Comparison of ENCODE assay signal across 21 cellular contexts in genomic region chr6:161127071-161127740, GRCh38.
DNase-seq lines count a peak whose midpoint lies in the region; ATAC-seq and TF ChIP-seq lines count a peak whose summit lies in the region.
"Had no signal": no experiment of that assay in that cellular context is flagged by ENCODE, and none has a peak within 500 bp of the region (broad histone marks: within the 10 kb centered on the region; RNA-seq: fewer than 3 reads in every experiment).

No MANE protein-coding gene starts in this region.

- POLR2A ChIA-PET in PC-3 (lab: Charles Lee; ENCODE audit: unreplicated experiment) = no interaction called here

- peak overlapping the region; percentile 56 for H3K18ac ChIP-seq in trophoblast cell (ENCODE audit: low read length)

- peak overlapping the region; percentile 9 for H2BK120ac ChIP-seq in trophoblast cell (ENCODE audit: insufficient read depth, low read length, poor library complexity)

- peak overlapping the region; percentile 50 for H4K91ac ChIP-seq in trophoblast cell (ENCODE audit: low read depth, low read length)

- no peaks in the 10 kb centered on the region; the same call in none of the 2 replicates for H3K36me3 ChIP-seq in PC-3 (ENCODE audit: low read depth, low read length)
- H3K36me3 ChIP-seq in trophoblast cell (ENCODE audit: control insufficient read depth in 1 of 2, insufficient read depth in 2 of 2, low read length in 2 of 2) = peaks cover 7 to 9% of the 10 kb centered on the region in 2 experiments
- H3K36me3 ChIP-seq in thyroid gland = no peaks in the 10 kb centered on the region
- peaks cover 0 to 23% (median 5%) of the 10 kb centered on the region in 4 donors for H3K36me3 ChIP-seq in transverse colon

- H3K9ac ChIP-seq in PC-3 (ENCODE audit: low read length) (peak overlapping the region; percentile 78), trophoblast cell (ENCODE audit: low read length) (no peak overlapping the region)
- H3K9ac ChIP-seq: KMS-11 had no signal

- DNase-seq in activated T-cell treated with anti-CD3 and anti-CD28 coated beads, Interleukin-2, amount 50 U/mL, for 24 hours = no peak
- DNase-seq in activated T-cell treated with anti-CD3 and anti-CD28 coated beads for 4 hours = no peak
- DNase-seq in PC-3 = no peak
- peak in 1 of 2 donors; percentile 50 for DNase-seq in trophoblast cell
- DNase-seq in thyroid gland = no peak
- DNase-seq in transverse colon = no peak
- DNase-seq: BE2C; Caco-2; CD4-positive, CD25-positive, alpha-beta regulatory T cell; DMS153; H7; HFFc6; MV-4-11; NCI-H187; NCI-H2107; NCI-H510A; NCI-H748 treated with DMSO at 0.1 percent for 48 hours; NK-92 treated with Interleukin-12 subunit alpha and Interleukin-12 subunit beta, amount 100 ng/mL, for 24 hours; Right ventricle myocardium superior had no signal

- BruUV-seq in PC-3 (replicated peaks; lab: Mats Ljungman, UMichigan) = no TSS peak

- 0 out of 2 replicates have a peak, but pooled peaks cover 7% of the 10 kb centered on the region for H3K9me3 ChIP-seq in PC-3 (ENCODE audit: low read length)
- H3K9me3 ChIP-seq in trophoblast cell (ENCODE audit: insufficient read depth, low read depth, low read length) = peaks cover 7% of the 10 kb centered on the region
- no peaks in the 10 kb centered on the region for H3K9me3 ChIP-seq in thyroid gland
- peaks cover 11 to 19% of the 10 kb centered on the region in 2 donors for H3K9me3 ChIP-seq in transverse colon
- H3K9me3 ChIP-seq: BE2C had no signal

- H2BK12ac ChIP-seq in trophoblast cell (ENCODE audit: low read length) = no peak overlapping the region

- H3K9me2 ChIP-seq in PC-3 (replicated peaks; ENCODE audit: low read length) = no peaks in the 10 kb centered on the region

- peaks cover 19% of the 10 kb centered on the region for H3K4me1 ChIP-seq in PC-3 (ENCODE audit: insufficient read depth, low read length)
- peaks cover 8 to 9% of the 10 kb centered on the region in 2 experiments for H3K4me1 ChIP-seq in trophoblast cell (ENCODE audit: control insufficient read depth in 1 of 2, insufficient read depth in 2 of 2, low read length in 2 of 2)
- H3K4me1 ChIP-seq in thyroid gland = no peaks in the 10 kb centered on the region
- no peaks in the 10 kb centered on the region for H3K4me1 ChIP-seq in transverse colon
- H3K4me1 ChIP-seq: BE2C, Caco-2 had no signal

- H3K9me3 Mint-ChIP-seq in activated T-cell treated with anti-CD3 and anti-CD28 coated beads, Interleukin-2, amount 50 U/mL, for 24 hours = peaks cover 29% of the 10 kb centered on the region
- peaks cover 54% of the 10 kb centered on the region for H3K9me3 Mint-ChIP-seq in dendritic cell treated with granulocyte-macrophage colony-stimulating factor and Interleukin-4, amounts not matched to agents 40 ng/mL and 50 ng/mL, for 4 days

- H3K79me2 ChIP-seq in PC-3 (ENCODE audit: low read length) (no peaks in the 10 kb centered on the region), trophoblast cell (ENCODE audit: control insufficient read depth, insufficient read depth, low read length, poor library complexity) (no peaks in the 10 kb centered on the region)

- no peak overlapping the region for H3K4me2 ChIP-seq in PC-3 (ENCODE audit: low read length)
- H3K4me2 ChIP-seq in trophoblast cell (ENCODE audit: low read length) = no peak overlapping the region
- H3K4me2 ChIP-seq: KMS-11 had no signal

- H3K4me3 ChIP-seq in PC-3 (ENCODE audit: low read length) (no peak overlapping the region), trophoblast cell (ENCODE audit: low read depth, low read length) (no peak overlapping the region), thyroid gland (replicated peaks in 1 of 3) (no peak overlapping the region), transverse colon (no peak overlapping the region)

- H3K4me1 Mint-ChIP-seq in activated T-cell treated with anti-CD3 and anti-CD28 coated beads, Interleukin-2, amount 50 U/mL, for 24 hours (ENCODE audit: low read depth) = peaks cover 35% of the 10 kb centered on the region
- peaks cover 37% of the 10 kb centered on the region for H3K4me1 Mint-ChIP-seq in dendritic cell treated with granulocyte-macrophage colony-stimulating factor and Interleukin-4, amounts not matched to agents 40 ng/mL and 50 ng/mL, for 4 days (ENCODE audit: low read depth)

- H2BK5ac ChIP-seq in trophoblast cell (ENCODE audit: low read depth, low read length, poor library complexity) = peak overlapping the region; percentile 34

- H3K27ac Mint-ChIP-seq in activated T-cell treated with anti-CD3 and anti-CD28 coated beads, Interleukin-2, amount 50 U/mL, for 24 hours = peak overlapping the region; percentile 16
- peak overlapping the region; percentile 42 for H3K27ac Mint-ChIP-seq in dendritic cell treated with granulocyte-macrophage colony-stimulating factor and Interleukin-4, amounts not matched to agents 40 ng/mL and 50 ng/mL, for 4 days

- no peak overlapping the region for H4K8ac ChIP-seq in trophoblast cell (ENCODE audit: low read depth, low read length)

- no peaks in the 10 kb centered on the region for H3K27me3 Mint-ChIP-seq in activated T-cell treated with anti-CD3 and anti-CD28 coated beads, Interleukin-2, amount 50 U/mL, for 24 hours
- H3K27me3 Mint-ChIP-seq in dendritic cell treated with granulocyte-macrophage colony-stimulating factor and Interleukin-4, amounts not matched to agents 40 ng/mL and 50 ng/mL, for 4 days = no peaks in the 10 kb centered on the region
- H3K27me3 Mint-ChIP-seq: CD4-positive, CD25-positive, alpha-beta regulatory T cell had no signal

- H2AK5ac ChIP-seq in trophoblast cell (ENCODE audit: low read length) = no peak overlapping the region

- H3K14ac ChIP-seq in trophoblast cell (ENCODE audit: low read length) = no peak overlapping the region

- TF ChIP-seq POLR2A in thyroid gland (IDR thresholded peaks at IDR 0.05) = no peak
- TF ChIP-seq POLR2A in transverse colon (IDR thresholded peaks at IDR 0.05) = no peak

- no peak overlapping the region for H3K4me3 Mint-ChIP-seq in activated T-cell treated with anti-CD3 and anti-CD28 coated beads, Interleukin-2, amount 50 U/mL, for 24 hours
- H3K4me3 Mint-ChIP-seq in dendritic cell treated with granulocyte-macrophage colony-stimulating factor and Interleukin-4, amounts not matched to agents 40 ng/mL and 50 ng/mL, for 4 days = no peak overlapping the region
- H3K4me3 Mint-ChIP-seq: CD4-positive, CD25-positive, alpha-beta regulatory T cell; HFFc6 had no signal

- H3K79me1 ChIP-seq in trophoblast cell (ENCODE audit: low read length) = peaks cover 3% of the 10 kb centered on the region

- intact Hi-C loops in PC-3 (cut with micrococcal nuclease) (no loop called here), thyroid gland (cut with DNase I) (no loop called here), transverse colon (cut with DNase I; ENCODE audit: low total_unique reads) (no loop called here)
- intact Hi-C loops in dendritic cell treated with granulocyte-macrophage colony-stimulating factor and Interleukin-4, amounts not matched to agents 40 ng/mL and 50 ng/mL, for 4 days (cut with micrococcal nuclease) = no loop called here

- H4K12ac ChIP-seq in trophoblast cell (ENCODE audit: low read depth, low read length) = no peak overlapping the region

- TF ChIP-seq CTCF in PC-3 (conservative IDR thresholded peaks at IDR 0.05; ENCODE audit: low read depth, low read length) (no peak), thyroid gland (IDR thresholded peaks at IDR 0.05) (no peak), transverse colon (IDR thresholded peaks at IDR 0.05) (no peak)

- no peak overlapping the region for H3K23ac ChIP-seq in trophoblast cell (ENCODE audit: low read length)

- H3K27ac ChIP-seq in PC-3 (ENCODE audit: low read length) = peak overlapping the region; percentile 96
- peak overlapping the region; percentile 54 for H3K27ac ChIP-seq in trophoblast cell (ENCODE audit: low read depth, low read length)
- H3K27ac ChIP-seq in thyroid gland = no peak overlapping the region
- no peak overlapping the region for H3K27ac ChIP-seq in transverse colon
- H3K27ac ChIP-seq: KMS-11 had no signal

- CTCF ChIA-PET in PC-3 (lab: Charles Lee) = no interaction called here

- H3K36me3 Mint-ChIP-seq in activated T-cell treated with anti-CD3 and anti-CD28 coated beads, Interleukin-2, amount 50 U/mL, for 24 hours (ENCODE audit: low read depth) = peaks cover 94% of the 10 kb centered on the region
- peaks cover 87% of the 10 kb centered on the region for H3K36me3 Mint-ChIP-seq in dendritic cell treated with granulocyte-macrophage colony-stimulating factor and Interleukin-4, amounts not matched to agents 40 ng/mL and 50 ng/mL, for 4 days (ENCODE audit: low read depth)

- ATAC-seq in PC-3 = no peak

- H3K4ac ChIP-seq in trophoblast cell (ENCODE audit: low read depth, low read length) = no peak overlapping the region

- H2AFZ ChIP-seq in PC-3 (ENCODE audit: low read length) (no peak overlapping the region), trophoblast cell (ENCODE audit: insufficient read depth, low read length, poor library complexity) (no peak overlapping the region)

- no peaks in the 10 kb centered on the region for H4K20me1 ChIP-seq in PC-3 (ENCODE audit: low read length)

- no peaks in the 10 kb centered on the region for H3K27me3 ChIP-seq in PC-3 (ENCODE audit: low read length)
- H3K27me3 ChIP-seq in trophoblast cell (ENCODE audit: insufficient read depth, low read length) = no peaks in the 10 kb centered on the region
- no peaks in the 10 kb centered on the region for H3K27me3 ChIP-seq in thyroid gland
- no peaks in the 10 kb centered on the region for H3K27me3 ChIP-seq in transverse colon
- H3K27me3 ChIP-seq: BE2C had no signal

- WGBS in trophoblast cell (ENCODE audit: extremely low coverage, insufficient coverage, insufficient read length) = no CpG with 5 or more reads among the region's 7 CpGs
- WGBS in thyroid gland, 2 donors = 95 to 98% methylated on average over 7 of the region's 7 CpGs
- WGBS in transverse colon (ENCODE audit: low coverage in 1 of 2), 2 donors = 95 to 98% methylated on average over 4 to 7 of the region's 7 CpGs

- no peaks in the 10 kb centered on the region for H3F3A ChIP-seq in PC-3 (ENCODE audit: low read length, unreplicated experiment)

- in situ Hi-C loops in transverse colon (cut with MboI; ENCODE audit: low pct_ligation_motif_present in 1 of 4, low pct_unique_long_range_greater_than_20kb in 1 of 4, low sequenced_read_pairs in 3 of 4) = loop anchor here in 1 of 4 donors (25.0 kb wide), 1 partner anchor 235 kb away; no protein-coding TSS in a partner anchor

- TF ChIP-seq EP300 in transverse colon (IDR thresholded peaks at IDR 0.05; ENCODE audit: low read depth) = no peak

Comparison
In these comparisons a context has a peak if more than half of its experiments do, and no peak if none do; other contexts are left out.
1. H3K27ac ChIP-seq: peak in PC-3 (single experiment) and trophoblast cell (single experiment); none in thyroid gland (0 of 3) and transverse colon (0 of 4).